8 cellular contexts compared by ENCODE assay signal in genomic region chr19:6271721-6272410, GRCh38. TPM values are rescaled to one million over a fixed set of nuclear protein-coding genes. Genes with fewer than 3 reads are reported as not detected.
DNase-seq lines count a peak whose midpoint lies in the region; ATAC-seq, FAIRE-seq and TF ChIP-seq lines count a peak whose summit lies in the region.

No MANE protein-coding gene starts in this region.

- intact Hi-C loops in spleen (cut with DNase I; ENCODE audit: low total_unique reads): no loop called here

- no peak for ATAC-seq in foreskin keratinocyte
- ATAC-seq in HG02970 (IDR thresholded peaks at IDR 0.05; ENCODE audit: low FRiP score, unreplicated experiment): no peak

- TF ChIP-seq CTCF in bronchial epithelial cell (IDR thresholded peaks at IDR 0.05; ENCODE audit: insufficient read depth, low read length, severe bottlenecking): peak; percentile 17
- peak; percentile 6 for TF ChIP-seq CTCF in kidney epithelial cell (IDR thresholded peaks at IDR 0.05; ENCODE audit: insufficient read depth, low read length, poor library complexity, severe bottlenecking)
- TF ChIP-seq CTCF in spleen (IDR thresholded peaks at IDR 0.05 in 8 of 11, conservative IDR thresholded peaks at IDR 0.05 in 3 of 11): no peak
- TF ChIP-seq CTCF in foreskin keratinocyte (conservative IDR thresholded peaks at IDR 0.05): no peak

- WGBS in spleen, 5 donors: 62 to 76% (median 74%) methylated on average over 35 of the region's 35 CpGs

- peak; percentile 84 for DNase-seq in M059J (ENCODE audit: low read depth)
- no peak for DNase-seq in bronchial epithelial cell (ENCODE audit: low read depth)
- DNase-seq in kidney epithelial cell (ENCODE audit: low read depth): no peak
- DNase-seq in spleen: no peak
- DNase-seq in foreskin keratinocyte: no peak
- no peak for DNase-seq in OCI-M2 (lab: John Stamatoyannopoulos, UW; ENCODE audit: unreplicated experiment)
- no peak for DNase-seq in activated CD4-positive, alpha-beta T cell treated with anti-CD3 and anti-CD28 coated beads, Interleukin-2, amount 50 U/mL, for 1 hour

- H3K27me3 ChIP-seq in bronchial epithelial cell (ENCODE audit: control insufficient read depth, insufficient read depth, low read length): no peaks in the 10 kb centered on the region
- no peaks in the 10 kb centered on the region for H3K27me3 ChIP-seq in kidney epithelial cell (ENCODE audit: control insufficient read depth, insufficient read depth, low read length)
- no peaks in the 10 kb centered on the region for H3K27me3 ChIP-seq in spleen (replicated peaks in 1 of 7)
- H3K27me3 ChIP-seq in foreskin keratinocyte: no peaks in the 10 kb centered on the region

- H3K36me3 ChIP-seq in bronchial epithelial cell (ENCODE audit: control insufficient read depth, insufficient read depth, low read length) (peaks cover 7% of the 10 kb centered on the region), kidney epithelial cell (ENCODE audit: control insufficient read depth, insufficient read depth, low read length) (no peaks in the 10 kb centered on the region), spleen (peaks cover 0 to 43% (median 30%) of the 10 kb centered on the region in 6 donors)

- no peak overlapping the region for H3K4me3 ChIP-seq in bronchial epithelial cell (ENCODE audit: low read depth, low read length)
- H3K4me3 ChIP-seq in kidney epithelial cell (ENCODE audit: low read depth, low read length): no peak overlapping the region
- peak overlapping the region in 2 of 8 donors; percentile 19 to 25 for H3K4me3 ChIP-seq in spleen

- no peaks in the 10 kb centered on the region for H3K9me3 ChIP-seq in spleen

- no peak for FAIRE-seq in bronchial epithelial cell (lab: Jason Lieb, UNC)

- H3K27ac ChIP-seq in spleen (peak overlapping the region in 7 of 8 donors; percentile 60 to 90 (median 86)), foreskin keratinocyte (no peak overlapping the region)

- peaks cover 7 to 82% (median 63%) of the 10 kb centered on the region in 6 donors for H3K4me1 ChIP-seq in spleen
- no peaks in the 10 kb centered on the region for H3K4me1 ChIP-seq in foreskin keratinocyte

- TF ChIP-seq POLR2A in spleen (IDR thresholded peaks at IDR 0.05): no peak

RNA-seq across cellular contexts. Expression of gene MLLT1, which starts 7.9 kb away (rescaled TPM):
- total RNA-seq in M059J (2014; rRNA removed; shearing (Covaris generic)): 15.2 and 22.6 TPM in 2 replicates
- total RNA-seq in bronchial epithelial cell (2.6 and 2.9 TPM in 2 replicates), kidney epithelial cell (23.1 and 27.6 TPM in 2 replicates), spleen (10 to 100 TPM; 18.9 to 57.2 (median 41.3) TPM), foreskin keratinocyte (18.9 and 24.4 TPM in 2 replicates)
- polyA plus RNA-seq in spleen (10 to 100 TPM; 10.1 to 20.6 (median 15.0) TPM), foreskin keratinocyte (23.9 and 26.1 TPM in 2 replicates)

Comparison
In these comparisons a context has a peak if more than half of its experiments do, and no peak if none do; other contexts are left out.
1. CTCF ChIP-seq: peak in bronchial epithelial cell (single experiment) and kidney epithelial cell (single experiment); none in spleen (0 of 11) and foreskin keratinocyte (single experiment).